Comparison of ENCODE assay signal across 12 cellular contexts in genomic region chr21:34644815-34645214, GRCh38.
"Had no signal": no experiment of that assay in that cellular context is flagged by ENCODE, and none has a peak within 500 bp of the region (broad histone marks: within the 10 kb centered on the region; RNA-seq: fewer than 3 reads in every experiment).

No MANE protein-coding gene starts in this region.

- H3K36me3 ChIP-seq: ascending aorta, gastroesophageal sphincter, heart right ventricle, left lung, neutrophil, upper lobe of left lung had no signal

- DNase-seq: activated CD4-positive, alpha-beta T cell treated with anti-CD3 and anti-CD28 coated beads, Interleukin-2, amount 50 U/mL, for 1 hour; activated naive CD4-positive, alpha-beta T cell treated with Interleukin-2 at 50 U/mL for 16 hours; left lung; natural killer cell; right cardiac atrium; upper lobe of left lung had no signal

- FAIRE-seq: endometrium, islet of Langerhans had no signal

- H3K27me3 ChIP-seq: ascending aorta, upper lobe of left lung had no signal

- H3K27ac ChIP-seq: ascending aorta, gastroesophageal sphincter, heart right ventricle, left lung, neutrophil, upper lobe of left lung had no signal

- H3K4me1 ChIP-seq: ascending aorta, gastroesophageal sphincter had no signal

- H3K9me3 ChIP-seq: ascending aorta, gastroesophageal sphincter, heart right ventricle, left lung, neutrophil, upper lobe of left lung had no signal

- H3K4me3 ChIP-seq: ascending aorta, gastroesophageal sphincter, heart right ventricle, left lung, upper lobe of left lung had no signal
